ENCODE assay signal across 17 cellular contexts in genomic region chr9:128153947-128154695, GRCh38. TPM values are rescaled to one million over a fixed set of nuclear protein-coding genes. Genes with fewer than 3 reads are reported as not detected.
"Had no signal": no experiment of that assay in that cellular context is flagged by ENCODE, and none has a peak within 500 bp of the region (broad histone marks: within the 10 kb centered on the region; RNA-seq: fewer than 3 reads in every experiment).

No MANE protein-coding gene starts in this region.

- H3K27me3 ChIP-seq: pancreas, testis, upper lobe of right lung had no signal

- H3K4me1 ChIP-seq: testis had no signal

- H3K27ac ChIP-seq: pancreas, testis, upper lobe of right lung had no signal

- H3K9me3 ChIP-seq: pancreas, testis, upper lobe of right lung had no signal

- H3K36me3 Mint-ChIP-seq: activated naive CD8-positive, alpha-beta T cell treated with anti-CD3 and anti-CD28 coated beads, Interleukin-2, amount 10 ng/mL, durations not matched to agents 7 days and 5 days had no signal

- H3K27ac Mint-ChIP-seq: activated naive CD8-positive, alpha-beta T cell treated with anti-CD3 and anti-CD28 coated beads, Interleukin-2, amount 10 ng/mL, durations not matched to agents 7 days and 5 days; stimulated activated naive CD8-positive, alpha-beta T cell treated with anti-CD3 and anti-CD28 coated beads, Interleukin-15, amount 100 ng/mL, for 72 hours had no signal

- H3K4me3 Mint-ChIP-seq: activated naive CD8-positive, alpha-beta T cell treated with anti-CD3 and anti-CD28 coated beads, Interleukin-2, amount 10 ng/mL, durations not matched to agents 7 days and 5 days; activated T-cell treated with anti-CD3 and anti-CD28 coated beads, Interleukin-2, amount 50 U/mL, for 4 hours; stimulated activated naive CD8-positive, alpha-beta T cell treated with anti-CD3 and anti-CD28 coated beads, Interleukin-15, amount 100 ng/mL, for 72 hours had no signal

- FAIRE-seq: astrocyte, colon, pancreas had no signal

- H3K36me3 ChIP-seq: pancreas, upper lobe of right lung had no signal

- H3K27me3 Mint-ChIP-seq: activated naive CD8-positive, alpha-beta T cell treated with anti-CD3 and anti-CD28 coated beads, Interleukin-2, amount 10 ng/mL, durations not matched to agents 7 days and 5 days; stimulated activated naive CD8-positive, alpha-beta T cell treated with anti-CD3 and anti-CD28 coated beads, Interleukin-15, amount 100 ng/mL, for 72 hours had no signal

- DNase-seq: activated CD4-positive, alpha-beta T cell treated with anti-CD3 and anti-CD28 coated beads, Interleukin-2, amount 50 U/mL, for 48 hours; activated CD4-positive, CD25-positive, alpha-beta regulatory T cell treated with anti-CD3 and anti-CD28 coated beads, Interleukin-2, amount 50 U/mL, for 72 hours; activated naive CD8-positive, alpha-beta T cell treated with anti-CD3 and anti-CD28 coated beads, Interleukin-2, amount 10 ng/mL, durations not matched to agents 7 days and 5 days; activated T-cell treated with anti-CD3 and anti-CD28 coated beads, Interleukin-2, amount 50 U/mL, for 4 hours; foreskin melanocyte; head of caudate nucleus; mesendoderm; stimulated activated CD4-positive, alpha-beta T cell treated with anti-CD3 and anti-CD28 coated beads, Interleukin-4, amount 100 ng/mL, for 4 hours; stimulated activated naive CD8-positive, alpha-beta T cell treated with anti-CD3 and anti-CD28 coated beads, Interleukin-15, amount 100 ng/mL, for 72 hours; T-helper 9 cell; testis; upper lobe of right lung had no signal

- H3K9me3 Mint-ChIP-seq: activated naive CD8-positive, alpha-beta T cell treated with anti-CD3 and anti-CD28 coated beads, Interleukin-2, amount 10 ng/mL, durations not matched to agents 7 days and 5 days; activated T-cell treated with anti-CD3 and anti-CD28 coated beads, Interleukin-2, amount 50 U/mL, for 4 hours; stimulated activated naive CD8-positive, alpha-beta T cell treated with anti-CD3 and anti-CD28 coated beads, Interleukin-15, amount 100 ng/mL, for 72 hours had no signal

- H3K4me3 ChIP-seq: pancreas, testis, upper lobe of right lung had no signal

- ATAC-seq: activated T-cell treated with anti-CD3 and anti-CD28 coated beads, Interleukin-2, amount 50 U/mL, for 4 hours; left lobe of liver; pancreas; upper lobe of right lung had no signal

RNA-seq across cellular contexts. Expression of gene LCN2, which starts 4.9 kb away (rescaled TPM):
- total RNA-seq: activated naive CD8-positive, alpha-beta T cell treated with anti-CD3 and anti-CD28 coated beads, Interleukin-2, amount 10 ng/mL, durations not matched to agents 7 days and 5 days; activated T-cell treated with anti-CD3 and anti-CD28 coated beads, Interleukin-2, amount 50 U/mL, for 4 hours; astrocyte; testis had no signal
- polyA plus RNA-seq: neural cell had no signal
